Comparison of ENCODE assay signal across 21 cellular contexts in the genomic region with DNA sequence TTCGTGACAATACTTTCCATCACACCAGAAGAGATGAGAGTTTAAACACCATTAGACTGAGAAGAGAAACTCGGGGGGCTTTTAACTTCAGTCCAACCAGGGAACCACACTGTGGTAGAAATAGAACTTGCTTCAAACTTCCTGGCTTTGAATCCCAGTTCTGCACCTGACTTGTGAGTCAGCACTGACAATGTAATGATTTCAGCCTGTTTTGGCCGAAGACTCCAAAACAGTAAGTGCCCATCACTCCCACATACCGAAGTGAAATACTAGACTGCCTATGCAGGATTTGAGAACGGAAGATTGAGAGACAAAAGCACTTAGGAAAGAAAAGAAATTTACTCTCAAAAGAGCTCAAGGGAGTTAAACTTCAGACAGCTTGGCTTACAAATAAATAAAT. TPM values are rescaled to one million over a fixed set of nuclear protein-coding genes. Genes with fewer than 3 reads are reported as not detected.
DNase-seq lines count a peak whose midpoint lies in the region; ATAC-seq, FAIRE-seq and TF ChIP-seq lines count a peak whose summit lies in the region.
"Had no signal": no experiment of that assay in that cellular context is flagged by ENCODE, and none has a peak within 500 bp of the region (broad histone marks: within the 10 kb centered on the region; RNA-seq: fewer than 3 reads in every experiment).

No MANE protein-coding gene starts in this region.

- no peaks in the 10 kb centered on the region for H3K4me1 Mint-ChIP-seq in activated naive CD8-positive, alpha-beta T cell treated with anti-CD3 and anti-CD28 coated beads, Interleukin-2, amount 10 ng/mL, durations not matched to agents 7 days and 5 days
- no peaks in the 10 kb centered on the region for H3K4me1 Mint-ChIP-seq in activated naive CD8-positive, alpha-beta T cell treated with anti-CD3 and anti-CD28 coated beads for 36 hours

- no peak overlapping the region for H3K4me3 Mint-ChIP-seq in activated naive CD8-positive, alpha-beta T cell treated with anti-CD3 and anti-CD28 coated beads, Interleukin-2, amount 10 ng/mL, durations not matched to agents 7 days and 5 days
- no peak overlapping the region for H3K4me3 Mint-ChIP-seq in activated naive CD8-positive, alpha-beta T cell treated with anti-CD3 and anti-CD28 coated beads for 36 hours
- H3K4me3 Mint-ChIP-seq: activated T-cell treated with anti-CD3 and anti-CD28 coated beads, Interleukin-2, amount 50 U/mL, for 4 hours; brain; nephron progenitor cell had no signal

- H3K27me3 Mint-ChIP-seq in activated naive CD8-positive, alpha-beta T cell treated with anti-CD3 and anti-CD28 coated beads, Interleukin-2, amount 10 ng/mL, durations not matched to agents 7 days and 5 days = peaks cover 34% of the 10 kb centered on the region
- H3K27me3 Mint-ChIP-seq in activated naive CD8-positive, alpha-beta T cell treated with anti-CD3 and anti-CD28 coated beads for 36 hours = peaks cover 28% of the 10 kb centered on the region

- H2AFZ ChIP-seq in hepatocyte = no peak overlapping the region

- peak; percentile 92 for FAIRE-seq in urothelium cell line (lab: Jason Lieb, UNC)
- FAIRE-seq: GM12891, GM19239, small intestine had no signal

- H3K27me3 ChIP-seq in body of pancreas (no peaks in the 10 kb centered on the region), hepatocyte (no peaks in the 10 kb centered on the region)
- H3K27me3 ChIP-seq: tibial artery had no signal

- H3K27ac Mint-ChIP-seq in activated naive CD8-positive, alpha-beta T cell treated with anti-CD3 and anti-CD28 coated beads, Interleukin-2, amount 10 ng/mL, durations not matched to agents 7 days and 5 days = peak overlapping the region; percentile 36
- no peak overlapping the region for H3K27ac Mint-ChIP-seq in activated naive CD8-positive, alpha-beta T cell treated with anti-CD3 and anti-CD28 coated beads for 36 hours
- H3K27ac Mint-ChIP-seq: nephron progenitor cell had no signal

- intact Hi-C loops in body of pancreas (cut with DNase I) (no loop called here), posterior cingulate gyrus (cut with DNase I) (no loop called here)

- no peaks in the 10 kb centered on the region for H3K79me2 ChIP-seq in hepatocyte

- H3K9me3 ChIP-seq in body of pancreas (no peaks in the 10 kb centered on the region), hepatocyte (ENCODE audit: low read depth) (no peaks in the 10 kb centered on the region)
- H3K9me3 ChIP-seq: tibial artery had no signal

- H3K4me3 ChIP-seq in body of pancreas (no peak overlapping the region), hepatocyte (no peak overlapping the region)
- H3K4me3 ChIP-seq: tibial artery had no signal

- H3K36me3 ChIP-seq in body of pancreas (replicated peaks in 1 of 2; ENCODE audit: insufficient read depth in 1 of 2, low read depth in 2 of 2) = no peaks in the 10 kb centered on the region
- H3K36me3 ChIP-seq in hepatocyte (replicated peaks; ENCODE audit: insufficient read depth, low read depth) = no peaks in the 10 kb centered on the region
- H3K36me3 ChIP-seq: tibial artery had no signal

- no peaks in the 10 kb centered on the region for H4K20me1 ChIP-seq in hepatocyte (ENCODE audit: insufficient read depth, poor library complexity, severe bottlenecking)

- WGBS in body of pancreas, 2 donors = 66 to 73% methylated on average over 5 of the region's 5 CpGs
- 83% methylated on average over 5 of the region's 5 CpGs for WGBS in hepatocyte (ENCODE audit: low lambda C conversion rate, missing lambda C conversion rate)

- H3K36me3 Mint-ChIP-seq in activated naive CD8-positive, alpha-beta T cell treated with anti-CD3 and anti-CD28 coated beads, Interleukin-2, amount 10 ng/mL, durations not matched to agents 7 days and 5 days = peaks cover 3% of the 10 kb centered on the region
- H3K36me3 Mint-ChIP-seq in activated naive CD8-positive, alpha-beta T cell treated with anti-CD3 and anti-CD28 coated beads for 36 hours = no peaks in the 10 kb centered on the region
- H3K36me3 Mint-ChIP-seq: brain had no signal

- H3K27ac ChIP-seq in body of pancreas (peak overlapping the region in 3 of 4 donors; percentile 45 to 78 (median 68)), hepatocyte (peak overlapping the region; percentile 51)
- H3K27ac ChIP-seq: 22Rv1, tibial artery had no signal

- H3K4me2 ChIP-seq in hepatocyte = no peak overlapping the region

- H3K4me1 ChIP-seq in body of pancreas (peaks cover 60% of the 10 kb centered on the region), hepatocyte (ENCODE audit: insufficient read depth) (peaks cover 10% of the 10 kb centered on the region)

- no peak for ATAC-seq in activated naive CD8-positive, alpha-beta T cell treated with anti-CD3 and anti-CD28 coated beads, Interleukin-2, amount 10 ng/mL, durations not matched to agents 7 days and 5 days (ENCODE audit: low read depth)
- ATAC-seq in body of pancreas (no peak), HG03159 (IDR thresholded peaks at IDR 0.05; ENCODE audit: unreplicated experiment) (no peak)
- ATAC-seq: activated CD4-positive, CD25-positive, alpha-beta regulatory T cell treated with anti-CD3 and anti-CD28 coated beads, Interleukin-2, amount 50 U/mL, for 24 hours; activated T-cell treated with anti-CD3 and anti-CD28 coated beads, Interleukin-2, amount 50 U/mL, for 4 hours; left colon had no signal

- no peak for TF ChIP-seq CTCF in body of pancreas (IDR thresholded peaks at IDR 0.05)
- no peak for TF ChIP-seq CTCF in hepatocyte (IDR thresholded peaks at IDR 0.05; ENCODE audit: poor library complexity)

- no peak for DNase-seq in activated naive CD8-positive, alpha-beta T cell treated with anti-CD3 and anti-CD28 coated beads, Interleukin-2, amount 10 ng/mL, durations not matched to agents 7 days and 5 days
- DNase-seq in activated naive CD8-positive, alpha-beta T cell treated with anti-CD3 and anti-CD28 coated beads for 36 hours = no peak
- DNase-seq in body of pancreas (peak in 1 of 4 donors; percentile 51), hepatocyte (ENCODE audit: low spot score) (no peak), urothelium cell line (ENCODE audit: low spot score) (peak; percentile 79), posterior cingulate gyrus (no peak)
- no peak for DNase-seq in activated CD4-positive, alpha-beta T cell treated with anti-CD3 and anti-CD28 coated beads, Interleukin-2, amount 50 U/mL, for 1 hour
- DNase-seq: activated T-cell treated with anti-CD3 and anti-CD28 coated beads, Interleukin-2, amount 50 U/mL, for 4 hours; H7; left colon; NCI-H1417 treated with DMSO at 0.1 percent for 48 hours; NCI-H82; nephron progenitor cell; tibial artery had no signal

- TF ChIP-seq POLR2A in body of pancreas (IDR thresholded peaks at IDR 0.05) = no peak

- H3K9me3 Mint-ChIP-seq in activated naive CD8-positive, alpha-beta T cell treated with anti-CD3 and anti-CD28 coated beads, Interleukin-2, amount 10 ng/mL, durations not matched to agents 7 days and 5 days = peaks cover 2% of the 10 kb centered on the region
- no peaks in the 10 kb centered on the region for H3K9me3 Mint-ChIP-seq in activated naive CD8-positive, alpha-beta T cell treated with anti-CD3 and anti-CD28 coated beads for 36 hours
- H3K9me3 Mint-ChIP-seq: activated T-cell treated with anti-CD3 and anti-CD28 coated beads, Interleukin-2, amount 50 U/mL, for 4 hours had no signal

- H3K9me2 ChIP-seq in hepatocyte (replicated peaks; ENCODE audit: insufficient read depth) = no peaks in the 10 kb centered on the region

- POLR2A ChIA-PET in activated naive CD8-positive, alpha-beta T cell treated with anti-CD3 and anti-CD28 coated beads, Interleukin-2, amount 10 ng/mL, durations not matched to agents 7 days and 5 days (lab: Charles Lee) = no interaction called here

RNA-seq across cellular contexts. Expression of gene C2CD4B, which starts 27.0 kb away (rescaled TPM):
- total RNA-seq in activated naive CD8-positive, alpha-beta T cell treated with anti-CD3 and anti-CD28 coated beads, Interleukin-2, amount 10 ng/mL, durations not matched to agents 7 days and 5 days = not detected
- not detected for total RNA-seq in activated naive CD8-positive, alpha-beta T cell treated with anti-CD3 and anti-CD28 coated beads for 36 hours
- total RNA-seq in body of pancreas (100 to 1,000 TPM in 1 of 2 donors, 10 to 100 TPM in 1; 75.8 to 142 TPM), hepatocyte (1.0 and 2.0 TPM in 2 replicates)
- polyA plus RNA-seq in hepatocyte = 2.6 and 6.2 TPM in 2 replicates

Comparison
In these comparisons a context has a peak if more than half of its experiments do, and no peak if none do; other contexts are left out.
1. RNA of gene C2CD4B, which starts 27.0 kb away (total RNA-seq): 75.8 to 142 TPM in body of pancreas; 1.0 to 2.0 TPM in hepatocyte, not detected in activated naive CD8-positive, alpha-beta T cell treated with anti-CD3 and anti-CD28 coated beads for 36 hours and not detected in activated naive CD8-positive, alpha-beta T cell treated with anti-CD3 and anti-CD28 coated beads, Interleukin-2, amount 10 ng/mL, durations not matched to agents 7 days and 5 days; every median in the first group is over 10 times any median in the second.